7 cellular contexts compared by ENCODE assay signal in genomic region chr15:49052662-49053061, GRCh38.
"Had no signal": no experiment of that assay in that cellular context is flagged by ENCODE, and none has a peak within 500 bp of the region (broad histone marks: within the 10 kb centered on the region; RNA-seq: fewer than 3 reads in every experiment).

No MANE protein-coding gene starts in this region.

- H3K9ac ChIP-seq: KMS-11 had no signal

- DNase-seq: IMR-90, KBM-7, KG1 had no signal

- H3K27ac ChIP-seq: HL-60, KMS-11 had no signal

- ATAC-seq: HepG2 had no signal

- H3K4me2 ChIP-seq: KMS-11 had no signal

- FAIRE-seq: HepG2, HTR-8/SVneo had no signal
